In genomic region chr5:116371431-116371830, GRCh38 we compare ENCODE assay signal across 17 cellular contexts.
DNase-seq lines count a peak whose midpoint lies in the region; ATAC-seq, FAIRE-seq and TF ChIP-seq lines count a peak whose summit lies in the region.
"Had no signal": no experiment of that assay in that cellular context is flagged by ENCODE, and none has a peak within 500 bp of the region (broad histone marks: within the 10 kb centered on the region; RNA-seq: fewer than 3 reads in every experiment).

No MANE protein-coding gene starts in this region.

- no peak overlapping the region for H2BK20ac ChIP-seq in H9 (ENCODE audit: low read depth, low read length, poor library complexity, severe bottlenecking)

- H3K23ac ChIP-seq in H9 (ENCODE audit: insufficient read length, low read depth, low read length) = no peak overlapping the region

- POLR2A ChIA-PET in K562 (lab: Yijun Ruan, JAX) = interaction anchor here (2.1 kb wide), 1 partner anchor 12 kb away, joined by 11 read pairs; no protein-coding TSS in a partner anchor

- intact Hi-C loops in K562 (cut with micrococcal nuclease) (no loop called here), right lobe of liver (cut with DNase I) (no loop called here)

- TF ChIP-seq POLR2A in K562 (conservative IDR thresholded peaks at IDR 0.05) (no peak), right lobe of liver (IDR thresholded peaks at IDR 0.05) (no peak)

- no peaks in the 10 kb centered on the region for H3K9me1 ChIP-seq in K562 (ENCODE audit: control insufficient read depth, insufficient read depth, low read length)

- H3K4me3 Mint-ChIP-seq in stimulated activated memory B cell treated with anti-CD40 and anti-IgM and Interleukin-4, amounts not matched to agents 10 μg/mL and 1 μg/mL and 100 μg/mL, for 72 hours = no peak overlapping the region
- H3K4me3 Mint-ChIP-seq in activated naive CD8-positive, alpha-beta T cell treated with anti-CD3 and anti-CD28 coated beads, Interleukin-2, amount 50 U/mL, for 24 hours = no peak overlapping the region
- H3K4me3 Mint-ChIP-seq in H9 = no peak overlapping the region
- H3K4me3 Mint-ChIP-seq: activated B cell treated with CpG ODN at 0.5 μM for 24 hours; activated T-helper 17 cell treated with anti-CD3 and anti-CD28 coated beads, Interleukin-2, amount 50 U/mL, for 72 hours had no signal

- H4K91ac ChIP-seq in H9 (ENCODE audit: insufficient read length, low read depth, low read length) = no peak overlapping the region

- no peaks in the 10 kb centered on the region for H3K27me3 Mint-ChIP-seq in stimulated activated memory B cell treated with anti-CD40 and anti-IgM and Interleukin-4, amounts not matched to agents 10 μg/mL and 1 μg/mL and 100 μg/mL, for 72 hours
- no peaks in the 10 kb centered on the region for H3K27me3 Mint-ChIP-seq in activated naive CD8-positive, alpha-beta T cell treated with anti-CD3 and anti-CD28 coated beads, Interleukin-2, amount 50 U/mL, for 24 hours
- H3K27me3 Mint-ChIP-seq in H9 (ENCODE audit: low read depth) = no peaks in the 10 kb centered on the region; the same call in 1 of the 2 replicates
- H3K27me3 Mint-ChIP-seq: activated B cell treated with CpG ODN at 0.5 μM for 24 hours; activated T-helper 17 cell treated with anti-CD3 and anti-CD28 coated beads, Interleukin-2, amount 50 U/mL, for 72 hours had no signal

- H3K4me2 ChIP-seq in K562 (ENCODE audit: insufficient read depth, low read length) = no peak overlapping the region
- H3K4me2 ChIP-seq in H9 (ENCODE audit: insufficient read depth, insufficient read length, low read length) = no peak overlapping the region

- no peaks in the 10 kb centered on the region for H3K9me3 Mint-ChIP-seq in stimulated activated memory B cell treated with anti-CD40 and anti-IgM and Interleukin-4, amounts not matched to agents 10 μg/mL and 1 μg/mL and 100 μg/mL, for 72 hours
- H3K9me3 Mint-ChIP-seq in activated naive CD8-positive, alpha-beta T cell treated with anti-CD3 and anti-CD28 coated beads, Interleukin-2, amount 50 U/mL, for 24 hours = no peaks in the 10 kb centered on the region
- peaks cover 0 to 2% of the 10 kb centered on the region in 2 experiments; a peak in 1 of 5 replicates for H3K9me3 Mint-ChIP-seq in H9
- H3K9me3 Mint-ChIP-seq: activated B cell treated with CpG ODN at 0.5 μM for 24 hours; activated T-helper 17 cell treated with anti-CD3 and anti-CD28 coated beads, Interleukin-2, amount 50 U/mL, for 72 hours had no signal

- H3K23me2 ChIP-seq in H9 (ENCODE audit: insufficient read length, low read depth, low read length, poor library complexity, severe bottlenecking) = no peaks in the 10 kb centered on the region

- no peak overlapping the region for H2AK5ac ChIP-seq in H9 (ENCODE audit: insufficient read length, low read length)

- no peak overlapping the region for H3K4ac ChIP-seq in H9 (ENCODE audit: low read depth, low read length)

- no TSS peak for BruUV-seq in K562 (replicated peaks; lab: Mats Ljungman, UMichigan)

- peak overlapping the region; percentile 19 for H3K27ac Mint-ChIP-seq in stimulated activated memory B cell treated with anti-CD40 and anti-IgM and Interleukin-4, amounts not matched to agents 10 μg/mL and 1 μg/mL and 100 μg/mL, for 72 hours
- H3K27ac Mint-ChIP-seq in activated naive CD8-positive, alpha-beta T cell treated with anti-CD3 and anti-CD28 coated beads, Interleukin-2, amount 50 U/mL, for 24 hours = no peak overlapping the region
- H3K27ac Mint-ChIP-seq in H9 = no peak overlapping the region
- H3K27ac Mint-ChIP-seq: activated B cell treated with CpG ODN at 0.5 μM for 24 hours; activated T-helper 17 cell treated with anti-CD3 and anti-CD28 coated beads, Interleukin-2, amount 50 U/mL, for 72 hours had no signal

- no peak for TF ChIP-seq RAD21 in K562 (CRISPR knock-in tag; conservative IDR thresholded peaks at IDR 0.05 in 1 of 2, IDR thresholded peaks at IDR 0.05 in 1 of 2)

- no peak overlapping the region for H2BK5ac ChIP-seq in H9 (ENCODE audit: insufficient read length, low read length)

- H3K56ac ChIP-seq in H9 (ENCODE audit: insufficient read length, low read depth, low read length) = no peak overlapping the region

- no peaks in the 10 kb centered on the region for H4K20me1 ChIP-seq in K562 (replicated peaks; ENCODE audit: control insufficient read depth, insufficient read depth, low read length)
- no peaks in the 10 kb centered on the region for H4K20me1 ChIP-seq in H9 (ENCODE audit: control insufficient read depth, insufficient read depth, insufficient read length)

- no peak for FAIRE-seq in K562 (lab: Jason Lieb, UNC)
- FAIRE-seq: RCC 7860 had no signal

- no peaks in the 10 kb centered on the region for H3K4me1 Mint-ChIP-seq in stimulated activated memory B cell treated with anti-CD40 and anti-IgM and Interleukin-4, amounts not matched to agents 10 μg/mL and 1 μg/mL and 100 μg/mL, for 72 hours
- H3K4me1 Mint-ChIP-seq in activated naive CD8-positive, alpha-beta T cell treated with anti-CD3 and anti-CD28 coated beads, Interleukin-2, amount 50 U/mL, for 24 hours = peaks cover 17% of the 10 kb centered on the region
- peaks cover 29% of the 10 kb centered on the region in 2 experiments for H3K4me1 Mint-ChIP-seq in H9
- H3K4me1 Mint-ChIP-seq: activated B cell treated with CpG ODN at 0.5 μM for 24 hours; activated T-helper 17 cell treated with anti-CD3 and anti-CD28 coated beads, Interleukin-2, amount 50 U/mL, for 72 hours had no signal

- H3K36me3 ChIP-seq in K562 (ENCODE audit: control insufficient read depth, insufficient read depth, low read length) (no peaks in the 10 kb centered on the region), right lobe of liver (no peaks in the 10 kb centered on the region)
- H3K36me3 ChIP-seq: BE2C had no signal

- H4K5ac ChIP-seq in H9 (ENCODE audit: insufficient read length, low read depth, low read length) = no peak overlapping the region

- no peaks in the 10 kb centered on the region for H3K79me1 ChIP-seq in H9 (ENCODE audit: insufficient read depth, low read depth, low read length, poor library complexity, severe bottlenecking)

- H2BK12ac ChIP-seq in H9 (ENCODE audit: insufficient read length, low read depth, low read length) = no peak overlapping the region

- H3K9ac ChIP-seq in K562 (ENCODE audit: insufficient read depth in 1 of 2, low read depth in 2 of 2, low read length in 2 of 2) = no peak overlapping the region
- H3K9ac ChIP-seq in H9 (ENCODE audit: extremely low read depth, insufficient read length, low read length) = no peak overlapping the region

- 4% methylated on average over 2 of the region's 2 CpGs for WGBS in K562 (ENCODE audit: insufficient coverage, low coverage, missing lambda C conversion rate)
- WGBS in right lobe of liver (ENCODE audit: insufficient coverage, low coverage, low lambda C conversion rate, missing lambda C conversion rate) = 37% methylated on average over 2 of the region's 2 CpGs
- WGBS in H9 (ENCODE audit: extremely low coverage, insufficient read length, low lambda C conversion rate) = no CpG with 5 or more reads among the region's 2 CpGs

- H3T11ph ChIP-seq in H9 (ENCODE audit: low read length) = no peak overlapping the region

- no peak overlapping the region; the same call in 1 of the 2 replicates for H2BK15ac ChIP-seq in H9 (ENCODE audit: low read depth, low read length)

- in situ Hi-C loops in K562 (cut with MboI) = no loop called here

- ATAC-seq in K562 (no peak), right lobe of liver (peak; percentile 50 to 65 (median 58))
- no peak for ATAC-seq in stimulated activated memory B cell treated with anti-CD40 and anti-IgM and Interleukin-4, amounts not matched to agents 10 μg/mL and 1 μg/mL and 100 μg/mL, for 72 hours
- no peak for ATAC-seq in activated naive CD8-positive, alpha-beta T cell treated with anti-CD3 and anti-CD28 coated beads, Interleukin-2, amount 50 U/mL, for 24 hours
- ATAC-seq: activated T-helper 17 cell treated with anti-CD3 and anti-CD28 coated beads, Interleukin-2, amount 50 U/mL, for 72 hours had no signal

- H3K27ac ChIP-seq in K562 (ENCODE audit: extremely low read depth, low read depth, low read length) (no peak overlapping the region), right lobe of liver (peak overlapping the region; percentile 9 to 40 (median 27)), H9 (ENCODE audit: insufficient read length, low read depth, low read length) (no peak overlapping the region)

- H2BK120ac ChIP-seq in H9 (ENCODE audit: low read depth, low read length, poor library complexity, severe bottlenecking) = no peak overlapping the region

- H3K9me3 ChIP-seq in K562 (replicated peaks; ENCODE audit: control insufficient read depth, insufficient read depth, low read depth, low read length) (no peaks in the 10 kb centered on the region), right lobe of liver (no peaks in the 10 kb centered on the region), H9 (ENCODE audit: control insufficient read depth, low read depth, low read length) (no peaks in the 10 kb centered on the region)
- H3K9me3 ChIP-seq: BE2C had no signal

- no peak overlapping the region for H4K8ac ChIP-seq in H9 (replicated peaks; ENCODE audit: insufficient read length, low read depth, low read length)

- CTCF ChIA-PET in K562 (lab: Yijun Ruan, JAX; ENCODE audit: low intra/inter-chr PET ratio) = no interaction called here

- H3K4me1 ChIP-seq in K562 (replicated peaks in 1 of 2; ENCODE audit: control insufficient read depth in 2 of 2, insufficient read depth in 2 of 2, low read length in 2 of 2) (peaks cover 0 to 17% of the 10 kb centered on the region in 2 experiments; a peak in 3 of 5 replicates), right lobe of liver (peaks cover 0 to 9% (median 3%) of the 10 kb centered on the region in 4 donors), H9 (ENCODE audit: insufficient read depth, low read length) (peaks cover 4% of the 10 kb centered on the region; the same call in 1 of the 2 replicates)
- H3K4me1 ChIP-seq: BE2C had no signal

- no peak overlapping the region for H3K4me3 ChIP-seq in K562
- no peak overlapping the region for H3K4me3 ChIP-seq in right lobe of liver
- H3K4me3 ChIP-seq: skin epidermis had no signal

- no peak overlapping the region; the same call in 1 of the 2 replicates for H2AFZ ChIP-seq in K562 (ENCODE audit: low read depth, low read length)
- no peak overlapping the region for H2AFZ ChIP-seq in H9 (ENCODE audit: low read length)

- TF ChIP-seq CTCF in K562 (IDR thresholded peaks at IDR 0.05 in 2 of 3, conservative IDR thresholded peaks at IDR 0.05 in 1 of 3; ENCODE audit: insufficient read depth in 2 of 3, low read depth in 1 of 3, low read length in 3 of 3) = no peak
- TF ChIP-seq CTCF in right lobe of liver (IDR thresholded peaks at IDR 0.05) = no peak
- TF ChIP-seq CTCF in H9 (conservative IDR thresholded peaks at IDR 0.05) = no peak

- TF ChIP-seq EP300 in K562 (IDR thresholded peaks at IDR 0.05; ENCODE audit: low read length) = no peak

- no peak overlapping the region for H3K18ac ChIP-seq in H9 (ENCODE audit: insufficient read length, low read depth, low read length)

- H3K27me3 ChIP-seq in K562 (ENCODE audit: control insufficient read depth in 2 of 2, insufficient read depth in 2 of 2, low read length in 2 of 2) (no peaks in the 10 kb centered on the region), right lobe of liver (no peaks in the 10 kb centered on the region), H9 (ENCODE audit: insufficient read depth, low read length) (no peaks in the 10 kb centered on the region)
- H3K27me3 ChIP-seq: BE2C had no signal

- H3K36me3 Mint-ChIP-seq in stimulated activated memory B cell treated with anti-CD40 and anti-IgM and Interleukin-4, amounts not matched to agents 10 μg/mL and 1 μg/mL and 100 μg/mL, for 72 hours = peaks cover 42% of the 10 kb centered on the region
- peaks cover 2% of the 10 kb centered on the region for H3K36me3 Mint-ChIP-seq in activated naive CD8-positive, alpha-beta T cell treated with anti-CD3 and anti-CD28 coated beads, Interleukin-2, amount 50 U/mL, for 24 hours (ENCODE audit: low read depth)
- no peaks in the 10 kb centered on the region; a peak in 1 of 7 replicates for H3K36me3 Mint-ChIP-seq in H9 (ENCODE audit: insufficient read depth in 1 of 3, low read depth in 3 of 3)

- DNase-seq in HuH-7.5 (ENCODE audit: low spot score) (peak; percentile 21), K562 (ENCODE audit: extremely low read depth in 1 of 4, low spot score in 3 of 4) (no peak), right lobe of liver (no peak), H9 (no peak), DMS53 (lab: John Stamatoyannopoulos, UW) (no peak)
- no peak for DNase-seq in activated naive CD8-positive, alpha-beta T cell treated with anti-CD3 and anti-CD28 coated beads, Interleukin-2, amount 50 U/mL, for 24 hours
- DNase-seq in activated CD4-positive, alpha-beta T cell treated with anti-CD3 and anti-CD28 coated beads for 48 hours = no peak
- DNase-seq: activated B cell treated with CpG ODN at 0.5 μM for 24 hours, amygdala, BE2C, NCI-H2081 treated with DMSO at 0.1 percent for 48 hours, SW 1271, trophoblast cell had no signal

- H3K79me2 ChIP-seq in K562 (ENCODE audit: control insufficient read depth, insufficient read depth, low read length) (no peaks in the 10 kb centered on the region), H9 (ENCODE audit: insufficient read depth, low read length) (no peaks in the 10 kb centered on the region)

- no peak overlapping the region for H3K14ac ChIP-seq in H9 (ENCODE audit: insufficient read depth, low read length)

Comparison
In these comparisons a context has a peak if more than half of its experiments do, and no peak if none do; other contexts are left out.
1. ATAC-seq: peak in right lobe of liver (4 of 4); none in K562 (single experiment), stimulated activated memory B cell treated with anti-CD40 and anti-IgM and Interleukin-4, amounts not matched to agents 10 μg/mL and 1 μg/mL and 100 μg/mL, for 72 hours (single experiment) and activated naive CD8-positive, alpha-beta T cell treated with anti-CD3 and anti-CD28 coated beads, Interleukin-2, amount 50 U/mL, for 24 hours (single experiment).
2. H3K27ac ChIP-seq: peak in right lobe of liver (3 of 3); none in K562 (single experiment) and H9 (single experiment).